11 cellular contexts compared by ENCODE assay signal in the genomic region with DNA sequence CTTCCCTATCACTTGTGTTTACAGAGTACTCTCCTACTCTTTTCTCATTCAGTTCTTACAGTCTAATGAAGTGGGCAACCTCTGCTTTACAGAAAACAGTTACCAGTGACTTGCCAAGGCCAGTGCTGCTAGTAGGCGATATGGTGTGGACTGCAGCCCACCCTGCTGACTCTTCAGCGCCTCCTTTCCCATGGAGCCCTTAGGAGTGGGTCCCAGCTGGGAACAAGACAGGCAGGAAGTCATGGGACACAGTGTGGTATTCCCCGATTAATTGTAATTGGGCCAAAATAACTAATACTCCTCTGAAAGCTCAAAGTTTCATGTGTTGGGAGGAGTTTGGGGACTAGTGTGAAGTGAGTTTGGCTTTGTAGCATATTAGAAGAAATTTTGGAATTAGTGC.
DNase-seq lines count a peak whose midpoint lies in the region; TF ChIP-seq lines count a peak whose summit lies in the region.
"Had no signal": no experiment of that assay in that cellular context is flagged by ENCODE, and none has a peak within 500 bp of the region (broad histone marks: within the 10 kb centered on the region; RNA-seq: fewer than 3 reads in every experiment).

No MANE protein-coding gene starts in this region.

- WGBS in lower leg skin, 2 donors = 28 to 41% methylated on average over 3 of the region's 3 CpGs

- no peak overlapping the region for H3K4me3 ChIP-seq in tibial artery
- no peak overlapping the region for H3K4me3 ChIP-seq in lower leg skin (ENCODE audit: low read depth, poor library complexity, severe bottlenecking)

- CTCF ChIA-PET in activated CD4-positive, alpha-beta memory T cell treated with anti-CD3 and anti-CD28 coated beads for 36 hours (lab: Charles Lee) = interaction anchor here (1.1 to 1.4 kb wide), 3 partner anchors 29 to 80 kb away, joined by 3 read pairs; no protein-coding TSS in a partner anchor
- CTCF ChIA-PET in activated CD4-positive, alpha-beta memory T cell treated with anti-CD3 and anti-CD28 coated beads, Interleukin-2, amount 10 ng/mL, durations not matched to agents 7 days and 5 days (lab: Charles Lee) = interaction anchor here (1.2 to 1.5 kb wide), 2 partner anchors 13 to 23 kb away, joined by 3 to 4 read pairs; no protein-coding TSS in a partner anchor

- TF ChIP-seq POLR2A in lower leg skin (IDR thresholded peaks at IDR 0.05) = no peak

- peak overlapping the region; percentile 76 for H3K27ac Mint-ChIP-seq in activated CD4-positive, alpha-beta memory T cell treated with anti-CD3 and anti-CD28 coated beads for 36 hours
- no peak overlapping the region for H3K27ac Mint-ChIP-seq in activated CD4-positive, alpha-beta memory T cell treated with anti-CD3 and anti-CD28 coated beads, Interleukin-2, amount 10 ng/mL, durations not matched to agents 7 days and 5 days
- H3K27ac Mint-ChIP-seq in chondrocyte (ENCODE audit: unreplicated experiment) = peak overlapping the region; percentile 81

- TF ChIP-seq CTCF in chondrocyte (IDR thresholded peaks at IDR 0.05) = peak; percentile 28
- TF ChIP-seq CTCF in tibial artery (IDR thresholded peaks at IDR 0.05) = no peak
- TF ChIP-seq CTCF in lower leg skin (IDR thresholded peaks at IDR 0.05) = no peak

- H3K4me1 ChIP-seq in tibial artery = peaks cover 0 to 87% (median 67%) of the 10 kb centered on the region in 4 donors

- H3K36me3 Mint-ChIP-seq in activated CD4-positive, alpha-beta memory T cell treated with anti-CD3 and anti-CD28 coated beads for 36 hours = peaks cover 16% of the 10 kb centered on the region
- peaks cover 49% of the 10 kb centered on the region for H3K36me3 Mint-ChIP-seq in activated CD4-positive, alpha-beta memory T cell treated with anti-CD3 and anti-CD28 coated beads, Interleukin-2, amount 10 ng/mL, durations not matched to agents 7 days and 5 days (ENCODE audit: low read depth)
- peaks cover 9% of the 10 kb centered on the region for H3K36me3 Mint-ChIP-seq in chondrocyte (ENCODE audit: low read depth)

- H3K36me3 ChIP-seq in tibial artery = no peaks in the 10 kb centered on the region

- intact Hi-C loops in activated CD4-positive, alpha-beta memory T cell treated with anti-CD3 and anti-CD28 coated beads for 36 hours (cut with micrococcal nuclease) = loop anchor here (1.0 kb wide), 1 partner anchor 9 kb away; no protein-coding TSS in a partner anchor
- intact Hi-C loops in tibial artery (cut with DNase I; ENCODE audit: low total_unique reads) (no loop called here), lower leg skin (cut with DNase I; ENCODE audit: low total_unique reads) (no loop called here)

- H3K9me3 ChIP-seq in tibial artery = no peaks in the 10 kb centered on the region

- no peak for DNase-seq in activated CD4-positive, alpha-beta memory T cell treated with anti-CD3 and anti-CD28 coated beads for 36 hours
- no peak for DNase-seq in activated CD4-positive, alpha-beta memory T cell treated with anti-CD3 and anti-CD28 coated beads, Interleukin-2, amount 10 ng/mL, durations not matched to agents 7 days and 5 days
- DNase-seq in chondrocyte (ENCODE audit: low spot score) = no peak
- peak; percentile 79 to 91 for DNase-seq in lung microvascular endothelial cell (ENCODE audit: low read depth in 2 of 2)
- DNase-seq in tibial artery = no peak
- no peak for DNase-seq in cerebellar cortex (ENCODE audit: low spot score)
- no peak for DNase-seq in NCI-H446 (lab: John Stamatoyannopoulos, UW)
- DNase-seq in lower leg skin (ENCODE audit: low spot score in 2 of 2) = no peak
- DNase-seq: activated CD4-positive, alpha-beta T cell treated with anti-CD3 and anti-CD28 coated beads, Interleukin-2, amount 50 U/mL, for 4 hours; MV-4-11; PC-3 had no signal

- peak overlapping the region; percentile 56 to 68 for H3K27ac ChIP-seq in tibial artery

- POLR2A ChIA-PET in activated CD4-positive, alpha-beta memory T cell treated with anti-CD3 and anti-CD28 coated beads for 36 hours (lab: Charles Lee) = interaction anchor here (1.1 kb wide), 1 partner anchor 33 kb away, joined by 3 read pairs; no protein-coding TSS in a partner anchor
- POLR2A ChIA-PET in activated CD4-positive, alpha-beta memory T cell treated with anti-CD3 and anti-CD28 coated beads, Interleukin-2, amount 10 ng/mL, durations not matched to agents 7 days and 5 days (lab: Charles Lee) = interaction anchor here (1.0 to 15.5 kb wide), 2 partner anchors 28 to 43 kb away, joined by 3 to 132 read pairs; no protein-coding TSS in a partner anchor

- no peaks in the 10 kb centered on the region for H3K9me3 Mint-ChIP-seq in activated CD4-positive, alpha-beta memory T cell treated with anti-CD3 and anti-CD28 coated beads for 36 hours
- H3K9me3 Mint-ChIP-seq in activated CD4-positive, alpha-beta memory T cell treated with anti-CD3 and anti-CD28 coated beads, Interleukin-2, amount 10 ng/mL, durations not matched to agents 7 days and 5 days = no peaks in the 10 kb centered on the region
- no peaks in the 10 kb centered on the region for H3K9me3 Mint-ChIP-seq in chondrocyte (ENCODE audit: low read depth)

- peaks cover 86% of the 10 kb centered on the region for H3K4me1 Mint-ChIP-seq in activated CD4-positive, alpha-beta memory T cell treated with anti-CD3 and anti-CD28 coated beads for 36 hours (ENCODE audit: low read depth)
- H3K4me1 Mint-ChIP-seq in activated CD4-positive, alpha-beta memory T cell treated with anti-CD3 and anti-CD28 coated beads, Interleukin-2, amount 10 ng/mL, durations not matched to agents 7 days and 5 days = peaks cover 82% of the 10 kb centered on the region
- peaks cover 92% of the 10 kb centered on the region for H3K4me1 Mint-ChIP-seq in chondrocyte (ENCODE audit: low read depth)

- H3K4me3 Mint-ChIP-seq in activated CD4-positive, alpha-beta memory T cell treated with anti-CD3 and anti-CD28 coated beads for 36 hours = no peak overlapping the region
- H3K4me3 Mint-ChIP-seq in activated CD4-positive, alpha-beta memory T cell treated with anti-CD3 and anti-CD28 coated beads, Interleukin-2, amount 10 ng/mL, durations not matched to agents 7 days and 5 days = no peak overlapping the region
- no peak overlapping the region for H3K4me3 Mint-ChIP-seq in chondrocyte (ENCODE audit: unreplicated experiment)

- no peaks in the 10 kb centered on the region for H3K27me3 ChIP-seq in tibial artery

- no peaks in the 10 kb centered on the region for H3K27me3 Mint-ChIP-seq in activated CD4-positive, alpha-beta memory T cell treated with anti-CD3 and anti-CD28 coated beads for 36 hours
- H3K27me3 Mint-ChIP-seq in activated CD4-positive, alpha-beta memory T cell treated with anti-CD3 and anti-CD28 coated beads, Interleukin-2, amount 10 ng/mL, durations not matched to agents 7 days and 5 days = no peaks in the 10 kb centered on the region
- no peaks in the 10 kb centered on the region for H3K27me3 Mint-ChIP-seq in chondrocyte (ENCODE audit: low read depth)

Comparison
In these comparisons a context has a peak if more than half of its experiments do, and no peak if none do; other contexts are left out.
1. DNase-seq: peak in lung microvascular endothelial cell (2 of 2); none in activated CD4-positive, alpha-beta memory T cell treated with anti-CD3 and anti-CD28 coated beads for 36 hours (single experiment), activated CD4-positive, alpha-beta memory T cell treated with anti-CD3 and anti-CD28 coated beads, Interleukin-2, amount 10 ng/mL, durations not matched to agents 7 days and 5 days (single experiment), chondrocyte (single experiment), tibial artery (0 of 2), cerebellar cortex (single experiment), NCI-H446 (0 of 2) and lower leg skin (0 of 2).